ENCODE assay signal across 10 cellular contexts in genomic region chr1:45913183-45913924, GRCh38.
DNase-seq lines count a peak whose midpoint lies in the region; ATAC-seq lines count a peak whose summit lies in the region.
"Had no signal": no experiment of that assay in that cellular context is flagged by ENCODE, and none has a peak within 500 bp of the region (broad histone marks: within the 10 kb centered on the region; RNA-seq: fewer than 3 reads in every experiment).

No MANE protein-coding gene starts in this region.

- DNase-seq in AG08396 (ENCODE audit: low spot score) (peak; percentile 59), epidermal melanocyte (ENCODE audit: insufficient read length, low spot score) (peak; percentile 23), myocyte (ENCODE audit: low read depth) (peak; percentile 98), SW480 (ENCODE audit: low spot score) (no peak), glomerular visceral epithelial cell (ENCODE audit: extremely low spot score) (no peak)
- DNase-seq: activated B cell treated with CpG ODN at 0.5 μM for 24 hours, GDM1 had no signal

- H3K27ac ChIP-seq in HUES6 (ENCODE audit: low read depth, low read length) = no peak overlapping the region; the same call in 1 of the 2 replicates

- peak overlapping the region; percentile 10; the same call in 1 of the 2 replicates for H3K4me3 ChIP-seq in HUES6 (ENCODE audit: low read depth, low read length)

- no peaks in the 10 kb centered on the region for H3K36me3 ChIP-seq in HUES6 (ENCODE audit: control insufficient read depth, insufficient read depth, low read length)

- H3K9ac ChIP-seq in HUES6 (ENCODE audit: low read length) = peak overlapping the region; percentile 18

- H3K27me3 ChIP-seq in HUES6 (ENCODE audit: control insufficient read depth, insufficient read depth, low read length) = no peaks in the 10 kb centered on the region

- ATAC-seq in GM19328 (IDR thresholded peaks at IDR 0.05; ENCODE audit: unreplicated experiment) (no peak), HG02938 (IDR thresholded peaks at IDR 0.05; ENCODE audit: unreplicated experiment) (no peak)

- H3K4me1 ChIP-seq in HUES6 (ENCODE audit: control insufficient read depth, insufficient read depth, low read length) = peaks cover 36% of the 10 kb centered on the region

- no peaks in the 10 kb centered on the region for H3K9me3 ChIP-seq in HUES6 (ENCODE audit: control insufficient read depth, insufficient read depth, low read depth, low read length)

Comparison
In these comparisons a context has a peak if more than half of its experiments do, and no peak if none do; other contexts are left out.
1. DNase-seq: peak in AG08396 (single experiment), epidermal melanocyte (single experiment) and myocyte (single experiment); none in SW480 (single experiment) and glomerular visceral epithelial cell (single experiment).